Comparison of ENCODE assay signal across 9 cellular contexts in the genomic region with DNA sequence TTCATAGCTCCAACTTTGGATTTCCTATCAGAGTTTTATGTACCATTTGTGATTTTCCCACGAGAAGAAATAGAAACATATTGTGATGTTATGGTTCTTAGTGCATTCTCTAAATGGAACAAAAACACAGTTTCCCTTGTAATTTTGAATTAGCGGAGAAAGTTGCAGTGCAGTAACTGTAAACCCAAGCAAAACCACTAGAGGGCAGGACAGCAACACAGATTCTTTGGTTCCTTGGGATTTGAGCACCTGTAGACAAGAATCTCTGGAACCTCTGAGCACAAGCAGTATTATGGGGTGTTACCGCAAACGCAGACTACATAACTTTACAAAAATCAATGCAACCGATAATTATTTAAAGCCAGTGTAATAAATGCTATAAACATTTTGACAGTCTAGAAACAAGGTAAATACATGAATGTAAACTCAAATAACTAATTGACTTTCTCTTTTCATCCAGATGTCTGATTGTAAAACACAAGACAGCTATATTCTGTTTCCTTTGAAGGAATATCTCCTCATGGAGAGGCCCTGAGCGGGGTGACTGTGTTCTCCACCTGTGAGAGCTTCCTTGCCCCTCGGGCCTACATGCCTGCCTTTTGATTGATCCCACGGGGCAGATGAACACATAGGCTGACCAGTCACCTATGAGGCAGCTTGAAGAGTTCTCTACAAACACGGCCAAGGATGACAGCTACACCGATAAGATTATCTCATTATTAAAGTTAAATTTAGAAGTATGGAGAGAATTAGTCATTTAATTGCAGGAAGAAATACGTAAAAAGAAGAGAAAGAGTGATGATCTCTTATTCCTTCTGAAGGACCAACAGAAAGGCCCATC.
DNase-seq lines count a peak whose midpoint lies in the region; ATAC-seq and TF ChIP-seq lines count a peak whose summit lies in the region.
"Had no signal": no experiment of that assay in that cellular context is flagged by ENCODE, and none has a peak within 500 bp of the region (broad histone marks: within the 10 kb centered on the region; RNA-seq: fewer than 3 reads in every experiment).

No MANE protein-coding gene starts in this region.

- no peaks in the 10 kb centered on the region for H3F3A ChIP-seq in neural cell (ENCODE audit: insufficient read depth, low read length, poor library complexity, severe bottlenecking)

- no peak overlapping the region for H3K4me2 ChIP-seq in neural cell (ENCODE audit: low read length)

- H3K36me3 Mint-ChIP-seq in activated T-cell treated with anti-CD3 and anti-CD28 coated beads, Interleukin-2, amount 50 U/mL, for 4 hours (ENCODE audit: insufficient read depth) = no peaks in the 10 kb centered on the region
- H3K36me3 Mint-ChIP-seq: CD4-positive, CD25-positive, alpha-beta regulatory T cell had no signal

- ATAC-seq in GM21723 (IDR thresholded peaks at IDR 0.05; ENCODE audit: unreplicated experiment) = peak; percentile 71
- ATAC-seq in activated T-cell treated with anti-CD3 and anti-CD28 coated beads, Interleukin-2, amount 50 U/mL, for 4 hours = no peak

- H3K9me2 ChIP-seq in neural cell (ENCODE audit: insufficient read depth, low read length) = no peaks in the 10 kb centered on the region

- no peak overlapping the region for H3K4me3 ChIP-seq in neural cell (ENCODE audit: low read length)

- H3K27me3 Mint-ChIP-seq in activated T-cell treated with anti-CD3 and anti-CD28 coated beads, Interleukin-2, amount 50 U/mL, for 4 hours (ENCODE audit: low read depth) = no peaks in the 10 kb centered on the region
- H3K27me3 Mint-ChIP-seq: CD4-positive, CD25-positive, alpha-beta regulatory T cell had no signal

- H2AFZ ChIP-seq in neural cell (ENCODE audit: low read depth, low read length) = no peak overlapping the region

- H3K27me3 ChIP-seq in neural cell (ENCODE audit: insufficient read depth, low read depth, low read length) = no peaks in the 10 kb centered on the region

- no peaks in the 10 kb centered on the region for H3K9me3 ChIP-seq in neural cell (ENCODE audit: low read length)

- H4K20me1 ChIP-seq in neural cell (ENCODE audit: insufficient read depth) = no peaks in the 10 kb centered on the region

- no peaks in the 10 kb centered on the region for H3K79me2 ChIP-seq in neural cell (replicated peaks; ENCODE audit: insufficient read depth, low read length)

- no peak overlapping the region for H3K4me3 Mint-ChIP-seq in activated T-cell treated with anti-CD3 and anti-CD28 coated beads, Interleukin-2, amount 50 U/mL, for 4 hours
- H3K4me3 Mint-ChIP-seq: CD4-positive, CD25-positive, alpha-beta regulatory T cell had no signal

- H3K36me3 ChIP-seq in neural cell (ENCODE audit: insufficient read depth, low read length) = no peaks in the 10 kb centered on the region

- no peaks in the 10 kb centered on the region for H3K4me1 Mint-ChIP-seq in activated T-cell treated with anti-CD3 and anti-CD28 coated beads, Interleukin-2, amount 50 U/mL, for 4 hours (ENCODE audit: low read depth)
- H3K4me1 Mint-ChIP-seq: CD4-positive, CD25-positive, alpha-beta regulatory T cell had no signal

- no peak for TF ChIP-seq EP300 in neural cell (conservative IDR thresholded peaks at IDR 0.05; ENCODE audit: poor library complexity, severe bottlenecking)

- H3K27ac ChIP-seq in neural cell (ENCODE audit: low read length) = no peak overlapping the region

- H3K9ac ChIP-seq in neural cell (ENCODE audit: low read length) = no peak overlapping the region

- peak; percentile 64 for TF ChIP-seq CTCF in neural cell (IDR thresholded peaks at IDR 0.05; ENCODE audit: poor library complexity, severe bottlenecking)

- DNase-seq in NCI-H1417 (lab: John Stamatoyannopoulos, UW) (peak; percentile 11 to 72 (median 40)), NCI-H1417 treated with DMSO at 0.1 percent for 48 hours (lab: John Stamatoyannopoulos, UW) (no peak), NCI-H226 (peak; percentile 12), cerebellar cortex (ENCODE audit: low spot score) (peak; percentile 38), occipital lobe (lab: John Stamatoyannopoulos, UW) (no peak)
- no peak for DNase-seq in activated T-cell treated with anti-CD3 and anti-CD28 coated beads, Interleukin-2, amount 50 U/mL, for 4 hours

- TF ChIP-seq RAD21 in neural cell (conservative IDR thresholded peaks at IDR 0.05) = peak; percentile 57

- H3K9me3 Mint-ChIP-seq in activated T-cell treated with anti-CD3 and anti-CD28 coated beads, Interleukin-2, amount 50 U/mL, for 4 hours = no peaks in the 10 kb centered on the region
- H3K9me3 Mint-ChIP-seq: CD4-positive, CD25-positive, alpha-beta regulatory T cell had no signal

TF ChIP-seq in neural cell, 6 proteins besides CTCF, POLR2A, EP300 and RAD21:
- peak; percentile 49 for TF ChIP-seq SMC3 (conservative IDR thresholded peaks at IDR 0.05; ENCODE audit: poor library complexity)
- TF ChIP-seq EZH2 (IDR thresholded peaks at IDR 0.05; ENCODE audit: borderline replicate concordance, insufficient read depth, low read length, poor library complexity, severe bottlenecking) = no peak

Comparison
In these comparisons a context has a peak if more than half of its experiments do, and no peak if none do; other contexts are left out.
1. DNase-seq: peak in NCI-H1417 (3 of 3), NCI-H226 (single experiment) and cerebellar cortex (single experiment); none in NCI-H1417 treated with DMSO at 0.1 percent for 48 hours (single experiment), occipital lobe (single experiment) and activated T-cell treated with anti-CD3 and anti-CD28 coated beads, Interleukin-2, amount 50 U/mL, for 4 hours (single experiment).